9 cellular contexts compared by ENCODE assay signal in the genomic region with DNA sequence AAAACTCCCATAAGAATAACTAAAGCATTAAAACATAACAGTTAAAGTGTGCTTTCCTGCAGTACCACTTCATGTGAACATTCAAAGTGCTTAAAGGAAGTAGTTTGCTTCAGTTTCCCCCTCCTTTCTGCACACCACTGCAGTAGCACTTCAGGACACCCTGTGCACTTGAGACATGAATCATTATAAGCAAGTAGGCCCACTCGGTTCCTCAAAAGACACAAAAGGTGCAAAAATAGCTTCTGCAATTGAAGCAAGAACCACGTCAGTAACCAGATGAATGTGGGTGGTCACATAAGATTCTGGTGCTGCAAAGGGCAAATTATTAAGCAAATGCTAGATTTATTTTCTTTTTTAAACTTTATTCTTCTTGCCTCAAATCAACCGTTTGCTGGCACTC.
A peak's percentile ranks its signal among the peaks of the same experiment; 100 is the strongest.
DNase-seq lines count a peak whose midpoint lies in the region; ATAC-seq and TF ChIP-seq lines count a peak whose summit lies in the region.
"Had no signal": no experiment of that assay in that cellular context is flagged by ENCODE, and none has a peak within 500 bp of the region (broad histone marks: within the 10 kb centered on the region; RNA-seq: fewer than 3 reads in every experiment).

No MANE protein-coding gene starts in this region.

- no peaks in the 10 kb centered on the region for H4K20me1 ChIP-seq in mammary epithelial cell (ENCODE audit: insufficient read depth, low read length)

- TF ChIP-seq EP300 in sigmoid colon (IDR thresholded peaks at IDR 0.05): peak in 1 of 4 donors; percentile 14

- H3K4me1 ChIP-seq in CD8-positive, alpha-beta memory T cell (ENCODE audit: insufficient read depth, low read length): peaks cover 31% of the 10 kb centered on the region
- H3K4me1 ChIP-seq in mammary epithelial cell (ENCODE audit: insufficient read depth, low read length) (no peaks in the 10 kb centered on the region), sigmoid colon (no peaks in the 10 kb centered on the region)
- H3K4me1 ChIP-seq: parathyroid adenoma had no signal

- CTCF ChIA-PET in CD8-positive, alpha-beta memory T cell (lab: Charles Lee): no interaction called here
- CTCF ChIA-PET in mammary epithelial cell (lab: Charles Lee; ENCODE audit: low non-redundant PET): no interaction called here

- dilution Hi-C loops in mammary epithelial cell (cut with HindIII; ENCODE audit: low sequenced_read_pairs): no loop called here

- no peak overlapping the region for H3K4me2 ChIP-seq in mammary epithelial cell (ENCODE audit: insufficient read depth, low read depth, low read length)

- no peak overlapping the region for H3K4me3 ChIP-seq in CD8-positive, alpha-beta memory T cell (ENCODE audit: low read length)
- H3K4me3 ChIP-seq in mammary epithelial cell (replicated peaks in 1 of 3; ENCODE audit: insufficient read depth in 1 of 3, low read depth in 2 of 3, low read length in 3 of 3) (no peak overlapping the region), sigmoid colon (no peak overlapping the region)

- H3K9ac ChIP-seq in mammary epithelial cell (ENCODE audit: insufficient read depth, low read length): no peak overlapping the region
- H3K9ac ChIP-seq: parathyroid adenoma had no signal

- no TSS peak for BruUV-seq in mammary epithelial cell (replicated peaks; lab: Mats Ljungman, UMichigan)

- H3K27me3 Mint-ChIP-seq in CD8-positive, alpha-beta memory T cell: no peaks in the 10 kb centered on the region
- no peaks in the 10 kb centered on the region for H3K27me3 Mint-ChIP-seq in activated T-helper 1 cell treated with anti-CD3 and anti-CD28 coated beads, Interleukin-12 subunit alpha, Interleukin-12 subunit beta, Interleukin-2, Interleukin-4 antibody, amounts not matched to agents 30 ng/mL and 10 ng/mL and 1 ng/mL, durations not matched to agents 14 hours and 24 hours and 36 hours (ENCODE audit: insufficient read depth)

- H3K9me3 Mint-ChIP-seq in CD8-positive, alpha-beta memory T cell: no peaks in the 10 kb centered on the region
- H3K9me3 Mint-ChIP-seq in activated T-helper 1 cell treated with anti-CD3 and anti-CD28 coated beads, Interleukin-12 subunit alpha, Interleukin-12 subunit beta, Interleukin-2, Interleukin-4 antibody, amounts not matched to agents 30 ng/mL and 10 ng/mL and 1 ng/mL, durations not matched to agents 14 hours and 24 hours and 36 hours: no peaks in the 10 kb centered on the region

- 70% methylated on average over 3 of the region's 3 CpGs for WGBS in mammary epithelial cell (ENCODE audit: low coverage, missing lambda C conversion rate)
- 51 to 79% methylated on average over 3 of the region's 3 CpGs for WGBS in sigmoid colon, 2 donors

- H3K36me3 ChIP-seq in CD8-positive, alpha-beta memory T cell (ENCODE audit: insufficient read depth, low read length): peaks cover 8% of the 10 kb centered on the region
- peaks cover under 1% of the 10 kb centered on the region for H3K36me3 ChIP-seq in mammary epithelial cell (ENCODE audit: insufficient read depth, low read length)
- H3K36me3 ChIP-seq in sigmoid colon: peaks cover 0 to 3% (median 0%) of the 10 kb centered on the region in 4 donors

- H3K27ac Mint-ChIP-seq in CD8-positive, alpha-beta memory T cell: peak overlapping the region in 5 of 8 donors; percentile 9 to 82 (median 18)
- H3K27ac Mint-ChIP-seq in activated T-helper 1 cell treated with anti-CD3 and anti-CD28 coated beads, Interleukin-12 subunit alpha, Interleukin-12 subunit beta, Interleukin-2, Interleukin-4 antibody, amounts not matched to agents 30 ng/mL and 10 ng/mL and 1 ng/mL, durations not matched to agents 14 hours and 24 hours and 36 hours: peak overlapping the region; percentile 70

- in situ Hi-C loops in mammary epithelial cell (cut with MboI; ENCODE audit: low sequenced_read_pairs in 2 of 2): no loop called here

- H3K9me3 ChIP-seq in CD8-positive, alpha-beta memory T cell (ENCODE audit: low read length): no peaks in the 10 kb centered on the region
- H3K9me3 ChIP-seq in mammary epithelial cell (replicated peaks; ENCODE audit: insufficient read depth, low read length) (no peaks in the 10 kb centered on the region), sigmoid colon (no peaks in the 10 kb centered on the region)

- TF ChIP-seq POLR2A in sigmoid colon (IDR thresholded peaks at IDR 0.05): no peak

- H3K4me1 Mint-ChIP-seq in CD8-positive, alpha-beta memory T cell: peaks cover 55 to 80% (median 80%) of the 10 kb centered on the region in 3 donors
- H3K4me1 Mint-ChIP-seq in activated T-helper 1 cell treated with anti-CD3 and anti-CD28 coated beads, Interleukin-12 subunit alpha, Interleukin-12 subunit beta, Interleukin-2, Interleukin-4 antibody, amounts not matched to agents 30 ng/mL and 10 ng/mL and 1 ng/mL, durations not matched to agents 14 hours and 24 hours and 36 hours (ENCODE audit: low read depth): peaks cover 44% of the 10 kb centered on the region

- POLR2A ChIA-PET in CD8-positive, alpha-beta memory T cell (lab: Charles Lee): no interaction called here

- no peak for DNase-seq in CD8-positive, alpha-beta memory T cell
- DNase-seq in activated T-helper 1 cell treated with anti-CD3 and anti-CD28 coated beads, Interleukin-12 subunit alpha, Interleukin-12 subunit beta, Interleukin-2, Interleukin-4 antibody, amounts not matched to agents 30 ng/mL and 10 ng/mL and 1 ng/mL, durations not matched to agents 14 hours and 24 hours and 36 hours (ENCODE audit: low spot score): no peak
- DNase-seq in NCI-H2171 treated with DMSO at 0.1 percent for 48 hours (lab: John Stamatoyannopoulos, UW) (no peak), mammary epithelial cell (no peak), sigmoid colon (no peak), NCI-H226 (no peak)

- H2AFZ ChIP-seq in mammary epithelial cell (ENCODE audit: low read depth, low read length): no peak overlapping the region
- H2AFZ ChIP-seq: parathyroid adenoma had no signal

- H3K27ac ChIP-seq in CD8-positive, alpha-beta memory T cell (ENCODE audit: low read depth, low read length): no peak overlapping the region
- H3K27ac ChIP-seq in mammary epithelial cell (ENCODE audit: insufficient read depth, low read depth, low read length) (no peak overlapping the region), sigmoid colon (no peak overlapping the region)
- H3K27ac ChIP-seq: parathyroid adenoma had no signal

- peaks cover 0 to 32% (median 5%) of the 10 kb centered on the region in 3 donors for H3K36me3 Mint-ChIP-seq in CD8-positive, alpha-beta memory T cell
- H3K36me3 Mint-ChIP-seq in activated T-helper 1 cell treated with anti-CD3 and anti-CD28 coated beads, Interleukin-12 subunit alpha, Interleukin-12 subunit beta, Interleukin-2, Interleukin-4 antibody, amounts not matched to agents 30 ng/mL and 10 ng/mL and 1 ng/mL, durations not matched to agents 14 hours and 24 hours and 36 hours (ENCODE audit: low read depth): peaks cover 32% of the 10 kb centered on the region

- intact Hi-C loops in activated T-helper 1 cell treated with anti-CD3 and anti-CD28 coated beads, Interleukin-12 subunit alpha, Interleukin-12 subunit beta, Interleukin-2, Interleukin-4 antibody, amounts not matched to agents 30 ng/mL and 10 ng/mL and 1 ng/mL, durations not matched to agents 14 hours and 24 hours and 36 hours (cut with micrococcal nuclease): loop anchor here (1.0 kb wide), 1 partner anchor 18 kb away; no protein-coding TSS in a partner anchor
- intact Hi-C loops in mammary epithelial cell (cut with micrococcal nuclease) (no loop called here), sigmoid colon (cut with DNase I) (no loop called here)

- ATAC-seq in GM19043 (IDR thresholded peaks at IDR 0.05; ENCODE audit: low read depth, unreplicated experiment) (peak; percentile 98), HG03064 (IDR thresholded peaks at IDR 0.05; ENCODE audit: low read depth, unreplicated experiment) (peak; percentile 97)

- H3K4me3 Mint-ChIP-seq in CD8-positive, alpha-beta memory T cell: peak overlapping the region in 1 of 7 donors; percentile 41
- peak overlapping the region; percentile 55 for H3K4me3 Mint-ChIP-seq in activated T-helper 1 cell treated with anti-CD3 and anti-CD28 coated beads, Interleukin-12 subunit alpha, Interleukin-12 subunit beta, Interleukin-2, Interleukin-4 antibody, amounts not matched to agents 30 ng/mL and 10 ng/mL and 1 ng/mL, durations not matched to agents 14 hours and 24 hours and 36 hours

- no peaks in the 10 kb centered on the region for H3K79me2 ChIP-seq in mammary epithelial cell (ENCODE audit: insufficient read depth, low read length)
- H3K79me2 ChIP-seq: parathyroid adenoma had no signal

- TF ChIP-seq CTCF in mammary epithelial cell (conservative IDR thresholded peaks at IDR 0.05 in 1 of 2, IDR thresholded peaks at IDR 0.05 in 1 of 2; ENCODE audit: extremely low read depth in 1 of 2, insufficient read depth in 1 of 2, low read depth in 1 of 2, low read length in 2 of 2) (no peak), sigmoid colon (IDR thresholded peaks at IDR 0.05) (no peak)

- no peaks in the 10 kb centered on the region for H3K27me3 ChIP-seq in CD8-positive, alpha-beta memory T cell (ENCODE audit: insufficient read depth, low read length, poor library complexity, severe bottlenecking)
- H3K27me3 ChIP-seq in mammary epithelial cell (ENCODE audit: insufficient read depth, low read length): no peaks in the 10 kb centered on the region
- H3K27me3 ChIP-seq in sigmoid colon: no peaks in the 10 kb centered on the region
